In the genomic region with DNA sequence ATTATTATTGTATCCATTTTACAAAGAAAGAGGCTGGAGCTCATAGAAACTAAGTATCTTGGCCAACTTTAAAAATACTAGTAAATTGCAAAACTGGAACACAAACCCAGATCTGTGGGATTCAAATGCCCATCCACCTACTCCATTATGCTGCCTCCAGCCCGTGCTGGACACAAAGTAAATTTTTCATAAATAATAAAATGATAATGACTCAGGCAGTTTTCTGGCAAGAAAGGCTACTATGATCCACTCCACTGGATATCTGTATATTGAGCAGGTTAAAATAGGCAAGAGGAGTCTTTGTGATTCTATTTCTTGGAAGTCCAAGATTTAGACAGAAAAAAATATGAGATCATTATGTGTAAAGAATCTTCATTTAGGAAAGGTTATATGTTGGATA, we compare ENCODE assay signal across 23 cellular contexts.
"Had no signal": no experiment of that assay in that cellular context is flagged by ENCODE, and none has a peak within 500 bp of the region (broad histone marks: within the 10 kb centered on the region; RNA-seq: fewer than 3 reads in every experiment).

No MANE protein-coding gene starts in this region.

- H3K27ac ChIP-seq: cardiac muscle cell, lower lobe of right lung, prostate gland, spleen, thyroid gland, upper lobe of right lung had no signal

- H3K27ac Mint-ChIP-seq: activated B cell treated with CpG ODN at 0.5 μM for 24 hours; activated CD4-positive, alpha-beta T cell treated with anti-CD3 and anti-CD28 coated beads for 36 hours; activated naive CD8-positive, alpha-beta T cell; activated T-helper 2 cell treated with anti-CD3 and anti-CD28 coated beads, Interferon-gamma antibody, Interleukin-2, Interleukin-4, amounts not matched to agents 10 μg/mL and 5 μg/mL and 100 μg/mL, durations not matched to agents 14 hours and 24 hours and 36 hours; naive thymus-derived CD4-positive, alpha-beta T cell; T-helper 1 cell treated with Interleukin-12 subunit alpha and Interleukin-12 subunit beta and Interleukin-4 antibody, amounts not matched to agents 30 μg/mL and 1 μg/mL, for 36 hours had no signal

- H3K36me3 Mint-ChIP-seq: activated naive CD8-positive, alpha-beta T cell had no signal

- H3K4me3 ChIP-seq: cardiac muscle cell, lower lobe of right lung, prostate gland, spleen, thyroid gland, upper lobe of right lung had no signal

- H3K4me3 Mint-ChIP-seq: activated B cell treated with CpG ODN at 0.5 μM for 24 hours; activated CD4-positive, alpha-beta T cell treated with anti-CD3 and anti-CD28 coated beads for 36 hours; activated naive CD8-positive, alpha-beta T cell; activated T-cell treated with anti-CD3 and anti-CD28 coated beads, Interleukin-2, amount 50 U/mL, for 4 hours; naive thymus-derived CD4-positive, alpha-beta T cell; neural crest cell; T-helper 1 cell treated with Interleukin-12 subunit alpha and Interleukin-12 subunit beta and Interleukin-4 antibody, amounts not matched to agents 30 μg/mL and 1 μg/mL, for 36 hours had no signal

- H3K9me3 Mint-ChIP-seq: activated B cell treated with CpG ODN at 0.5 μM for 24 hours; activated T-cell treated with anti-CD3 and anti-CD28 coated beads, Interleukin-2, amount 50 U/mL, for 4 hours; activated T-helper 2 cell treated with anti-CD3 and anti-CD28 coated beads, Interferon-gamma antibody, Interleukin-2, Interleukin-4, amounts not matched to agents 10 μg/mL and 5 μg/mL and 100 μg/mL, durations not matched to agents 14 hours and 24 hours and 36 hours; neural crest cell; T-helper 1 cell treated with Interleukin-12 subunit alpha and Interleukin-12 subunit beta and Interleukin-4 antibody, amounts not matched to agents 30 μg/mL and 1 μg/mL, for 36 hours had no signal

- H3K27me3 ChIP-seq: cardiac muscle cell, spleen, thyroid gland, upper lobe of right lung had no signal

- DNase-seq: activated B cell treated with CpG ODN at 0.5 μM for 24 hours; activated CD4-positive, alpha-beta T cell treated with anti-CD3 and anti-CD28 coated beads for 36 hours; activated CD4-positive, alpha-beta T cell treated with anti-CD3 and anti-CD28 coated beads, Interleukin-2, amount 50 U/mL, for 4 hours; activated CD8-positive, alpha-beta memory T cell treated with anti-CD3 and anti-CD28 coated beads, Interleukin-2, amount 50 U/mL, for 48 hours; activated naive CD4-positive, alpha-beta T cell; activated T-cell treated with anti-CD3 and anti-CD28 coated beads, Interleukin-2, amount 50 U/mL, for 4 hours; amniotic stem cell; foreskin melanocyte; lower lobe of right lung; naive thymus-derived CD4-positive, alpha-beta T cell; occipital lobe; spleen; stimulated activated CD4-positive, alpha-beta T cell treated with anti-CD3 and anti-CD28 coated beads, Interleukin-4, amount 100 ng/mL, for 1 hour; stimulated activated naive CD4-positive, alpha-beta T cell; T1000; thyroid gland; upper lobe of right lung had no signal

- H3K36me3 ChIP-seq: cardiac muscle cell, lower lobe of right lung, prostate gland, spleen, thyroid gland, upper lobe of right lung had no signal

- H3K27me3 Mint-ChIP-seq: activated B cell treated with CpG ODN at 0.5 μM for 24 hours; activated naive CD8-positive, alpha-beta T cell had no signal

- H3K9me3 ChIP-seq: lower lobe of right lung, prostate gland, spleen, thyroid gland, upper lobe of right lung had no signal

- H3K4me1 ChIP-seq: lower lobe of right lung, prostate gland, spleen had no signal

- H3K4me1 Mint-ChIP-seq: neural crest cell had no signal
